ENCODE assay signal across 8 cellular contexts in the genomic region with DNA sequence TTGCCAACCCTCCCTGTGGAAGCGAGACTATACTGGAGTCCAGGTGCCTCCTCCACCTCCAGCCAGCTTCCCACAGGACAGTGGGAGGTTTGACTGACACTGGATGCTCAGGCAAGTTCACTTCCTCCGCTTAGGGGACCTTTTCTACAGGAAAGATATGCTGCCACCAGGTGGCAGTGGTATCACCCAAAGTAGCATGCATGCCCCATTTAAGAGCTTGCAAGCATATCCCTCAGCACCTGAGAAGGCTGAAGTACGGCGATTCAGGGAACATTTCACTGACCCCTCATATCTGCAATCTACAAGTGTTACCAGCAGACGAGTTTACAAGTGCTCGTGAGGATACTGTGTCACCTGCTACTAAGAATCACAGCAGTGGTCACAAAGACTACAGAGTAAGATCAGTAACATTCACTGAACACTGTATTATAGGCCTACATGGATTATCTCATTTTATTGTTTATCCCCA.
DNase-seq lines count a peak whose midpoint lies in the region; ATAC-seq and TF ChIP-seq lines count a peak whose summit lies in the region.

No MANE protein-coding gene starts in this region.

- TF ChIP-seq CTCF in endothelial cell (IDR thresholded peaks at IDR 0.05; ENCODE audit: unreplicated experiment) (peak; percentile 68), mucosa of descending colon (IDR thresholded peaks at IDR 0.05) (peak; percentile 31)

- peak; percentile 37 for DNase-seq in CMK (ENCODE audit: low read depth)
- DNase-seq in NCI-H82 (lab: John Stamatoyannopoulos, UW): peak; percentile 84
- DNase-seq in activated CD8-positive, alpha-beta memory T cell treated with anti-CD3 and anti-CD28 coated beads for 4 hours (ENCODE audit: low read depth in 2 of 2): peak; percentile 44 to 45
- peak; percentile 75 for DNase-seq in endothelial cell (ENCODE audit: low spot score)
- DNase-seq in mucosa of descending colon: peak in 2 of 3 donors; percentile 41 to 91
- peak; percentile 80 for DNase-seq in stimulated activated CD8-positive, alpha-beta memory T cell treated with anti-CD3 and anti-CD28 coated beads, Interleukin-4, amount 100 ng/mL, for 48 hours

- peaks cover 44% of the 10 kb centered on the region for H3K36me3 Mint-ChIP-seq in endothelial cell (ENCODE audit: low read depth, unreplicated experiment)

- peaks cover 4% of the 10 kb centered on the region for H3K27me3 Mint-ChIP-seq in endothelial cell (ENCODE audit: unreplicated experiment)

- no peaks in the 10 kb centered on the region for H3K9me3 ChIP-seq in mucosa of descending colon

- H3K9me3 Mint-ChIP-seq in endothelial cell (ENCODE audit: unreplicated experiment): no peaks in the 10 kb centered on the region

- no peaks in the 10 kb centered on the region for H3K4me1 ChIP-seq in mucosa of descending colon (ENCODE audit: low read depth)

- no peaks in the 10 kb centered on the region for H3K36me3 ChIP-seq in mucosa of descending colon (ENCODE audit: low read depth)

- no peak overlapping the region for H3K4me3 Mint-ChIP-seq in endothelial cell (ENCODE audit: unreplicated experiment)

- no peak overlapping the region for H3K27ac Mint-ChIP-seq in endothelial cell (ENCODE audit: unreplicated experiment)

- peaks cover 50% of the 10 kb centered on the region for H3K4me1 Mint-ChIP-seq in endothelial cell (ENCODE audit: unreplicated experiment)

- intact Hi-C loops in mucosa of descending colon (cut with DNase I, micrococcal nuclease): loop anchor here in 1 of 2 donors (5.0 kb wide), 1 partner anchor 82 kb away; no protein-coding TSS in a partner anchor

- ATAC-seq in GM19452 (IDR thresholded peaks at IDR 0.05; ENCODE audit: unreplicated experiment) (peak; percentile 90), HG03571 (IDR thresholded peaks at IDR 0.05; ENCODE audit: unreplicated experiment) (peak; percentile 92), mucosa of descending colon (peak; percentile 91)

- H3K4me3 ChIP-seq in mucosa of descending colon: no peak overlapping the region
